38 cellular contexts compared by ENCODE assay signal in genomic region chrX:2224141-2224540, GRCh38.
"Had no signal": no experiment of that assay in that cellular context is flagged by ENCODE, and none has a peak within 500 bp of the region (broad histone marks: within the 10 kb centered on the region; RNA-seq: fewer than 3 reads in every experiment).

No MANE protein-coding gene starts in this region.

- DNase-seq: activated B cell treated with CpG ODN at 0.5 μM for 24 hours; activated CD4-positive, alpha-beta memory T cell treated with anti-CD3 and anti-CD28 coated beads for 36 hours; activated CD4-positive, alpha-beta T cell treated with anti-CD3 and anti-CD28 coated beads for 4 hours; activated CD4-positive, alpha-beta T cell treated with anti-CD3 and anti-CD28 coated beads, Interleukin-2, amount 10 ng/mL, durations not matched to agents 24 days and 14 days; activated CD4-positive, alpha-beta T cell treated with anti-CD3 and anti-CD28 coated beads, Interleukin-2, amount 50 U/mL, for 1 hour; activated CD4-positive, alpha-beta T cell treated with anti-CD3 and anti-CD28 coated beads, Interleukin-2, amount 50 U/mL, for 4 hours; activated CD4-positive, CD25-positive, alpha-beta regulatory T cell treated with anti-CD3 and anti-CD28 coated beads, Interleukin-2, amount 50 U/mL, for 72 hours; activated CD8-positive, alpha-beta memory T cell treated with anti-CD3 and anti-CD28 coated beads, Interleukin-2, amount 50 U/mL, for 4 hours; activated CD8-positive, alpha-beta T cell treated with anti-CD3 and anti-CD28 coated beads for 36 hours; activated effector memory CD4-positive, alpha-beta T cell treated with anti-CD3 and anti-CD28 coated beads, Interleukin-2, amount 50 U/mL, for 16 hours; activated gamma-delta T cell treated with Interleukin-2 at 50 U/mL for 16 hours; activated naive CD4-positive, alpha-beta T cell; activated naive CD4-positive, alpha-beta T cell treated with anti-CD3 and anti-CD28 coated beads for 36 hours; activated naive CD4-positive, alpha-beta T cell treated with anti-CD3 and anti-CD28 coated beads, Interleukin-2, amount 50 U/mL, for 16 hours; activated naive CD8-positive, alpha-beta T cell treated with anti-CD3 and anti-CD28 coated beads for 36 hours; activated T-cell treated with anti-CD3 and anti-CD28 coated beads for 4 hours; activated T-cell treated with anti-CD3 and anti-CD28 coated beads, Interleukin-2, amount 50 U/mL, for 1 hour; activated T-cell treated with anti-CD3 and anti-CD28 coated beads, Interleukin-2, amount 50 U/mL, for 4 hours; activated T-cell treated with anti-CD3 and anti-CD28 coated beads, Interleukin-2, amount 50 U/mL, for 72 hours; adrenal gland; amniotic stem cell; body of pancreas; brain microvascular endothelial cell; caudate nucleus; cerebellar nuclear complex; T-helper 1 cell; T-helper 2 cell; T-helper 9 cell had no signal

- H3K27me3 Mint-ChIP-seq: activated B cell treated with CpG ODN at 0.5 μM for 24 hours; activated CD4-positive, alpha-beta memory T cell treated with anti-CD3 and anti-CD28 coated beads for 36 hours; activated CD4-positive, alpha-beta T cell treated with anti-CD3 and anti-CD28 coated beads, Interleukin-2, amount 10 ng/mL, durations not matched to agents 24 days and 14 days; activated CD8-positive, alpha-beta T cell treated with anti-CD3 and anti-CD28 coated beads for 36 hours; activated naive CD8-positive, alpha-beta T cell treated with anti-CD3 and anti-CD28 coated beads for 36 hours; activated T-helper 17 cell treated with anti-CD3 and anti-CD28 coated beads, Interleukin-2, amount 50 U/mL, for 72 hours; central memory CD8-positive, alpha-beta T cell had no signal

- FAIRE-seq: astrocyte, TTC549 had no signal

- H3K36me3 ChIP-seq: adrenal gland, brain microvascular endothelial cell, breast epithelium had no signal

- H3K9me3 ChIP-seq: adrenal gland had no signal

- H3K4me3 Mint-ChIP-seq: activated B cell treated with CpG ODN at 0.5 μM for 24 hours; activated CD4-positive, alpha-beta memory T cell treated with anti-CD3 and anti-CD28 coated beads for 36 hours; activated CD4-positive, alpha-beta T cell treated with anti-CD3 and anti-CD28 coated beads, Interleukin-2, amount 10 ng/mL, durations not matched to agents 24 days and 14 days; activated CD8-positive, alpha-beta T cell treated with anti-CD3 and anti-CD28 coated beads for 36 hours; activated naive CD4-positive, alpha-beta T cell treated with anti-CD3 and anti-CD28 coated beads for 36 hours; activated naive CD8-positive, alpha-beta T cell treated with anti-CD3 and anti-CD28 coated beads for 36 hours; activated T-cell treated with anti-CD3 and anti-CD28 coated beads, Interleukin-2, amount 50 U/mL, for 4 hours; activated T-cell treated with anti-CD3 and anti-CD28 coated beads, Interleukin-2, amount 50 U/mL, for 72 hours; activated T-helper 1 cell treated with anti-CD3 and anti-CD28 coated beads, Interleukin-12 subunit alpha, Interleukin-12 subunit beta, Interleukin-2, Interleukin-4 antibody, amounts not matched to agents 30 ng/mL and 10 ng/mL and 1 ng/mL, durations not matched to agents 14 hours and 24 hours and 36 hours; activated T-helper 17 cell treated with anti-CD3 and anti-CD28 coated beads, Interleukin-2, amount 50 U/mL, for 72 hours; central memory CD8-positive, alpha-beta T cell; T-helper 1 cell treated with Interleukin-12 subunit alpha and Interleukin-12 subunit beta and Interleukin-4 antibody, amounts not matched to agents 30 μg/mL and 1 μg/mL, for 36 hours; T-helper 2 cell treated with Interferon-gamma antibody and Interleukin-4, amounts not matched to agents 5 μg/mL and 100 μg/mL, for 36 hours had no signal

- H3K27ac ChIP-seq: adrenal gland, body of pancreas, brain microvascular endothelial cell, breast epithelium, VCaP had no signal

- H3K4me1 ChIP-seq: adrenal gland, body of pancreas, breast epithelium had no signal

- H3K27ac Mint-ChIP-seq: activated B cell treated with CpG ODN at 0.5 μM for 24 hours; activated CD4-positive, alpha-beta memory T cell treated with anti-CD3 and anti-CD28 coated beads for 36 hours; activated CD4-positive, alpha-beta T cell treated with anti-CD3 and anti-CD28 coated beads, Interleukin-2, amount 10 ng/mL, durations not matched to agents 24 days and 14 days; activated CD8-positive, alpha-beta T cell treated with anti-CD3 and anti-CD28 coated beads for 36 hours; activated naive CD4-positive, alpha-beta T cell treated with anti-CD3 and anti-CD28 coated beads for 36 hours; activated naive CD4-positive, alpha-beta T cell treated with anti-CD3 and anti-CD28 coated beads, Interleukin-2, amount 50 U/mL, for 72 hours; activated naive CD8-positive, alpha-beta T cell treated with anti-CD3 and anti-CD28 coated beads for 36 hours; activated T-cell treated with anti-CD3 and anti-CD28 coated beads, Interleukin-2, amount 50 U/mL, for 72 hours; activated T-helper 1 cell treated with anti-CD3 and anti-CD28 coated beads, Interleukin-12 subunit alpha, Interleukin-12 subunit beta, Interleukin-2, Interleukin-4 antibody, amounts not matched to agents 30 ng/mL and 10 ng/mL and 1 ng/mL, durations not matched to agents 14 hours and 24 hours and 36 hours; activated T-helper 17 cell treated with anti-CD3 and anti-CD28 coated beads, Interleukin-2, amount 50 U/mL, for 72 hours; T-helper 1 cell treated with Interleukin-12 subunit alpha and Interleukin-12 subunit beta and Interleukin-4 antibody, amounts not matched to agents 30 μg/mL and 1 μg/mL, for 36 hours; T-helper 2 cell treated with Interferon-gamma antibody and Interleukin-4, amounts not matched to agents 5 μg/mL and 100 μg/mL, for 36 hours had no signal

- H3K4me1 Mint-ChIP-seq: activated B cell treated with CpG ODN at 0.5 μM for 24 hours; activated CD4-positive, alpha-beta T cell treated with anti-CD3 and anti-CD28 coated beads, Interleukin-2, amount 10 ng/mL, durations not matched to agents 24 days and 14 days; activated naive CD8-positive, alpha-beta T cell treated with anti-CD3 and anti-CD28 coated beads for 36 hours; central memory CD8-positive, alpha-beta T cell had no signal

- H3K4me3 ChIP-seq: adrenal gland, body of pancreas, breast epithelium had no signal

- H3K27me3 ChIP-seq: adrenal gland, body of pancreas, brain microvascular endothelial cell, breast epithelium had no signal
